Comparison of ENCODE assay signal across 30 cellular contexts in genomic region chr9:105964171-105964570, GRCh38.
"Had no signal": no experiment of that assay in that cellular context is flagged by ENCODE, and none has a peak within 500 bp of the region (broad histone marks: within the 10 kb centered on the region; RNA-seq: fewer than 3 reads in every experiment).

No MANE protein-coding gene starts in this region.

- H3K4me1 Mint-ChIP-seq: activated CD4-positive, alpha-beta memory T cell treated with anti-CD3 and anti-CD28 coated beads, Interleukin-2, amount 10 ng/mL, durations not matched to agents 7 days and 5 days; activated CD8-positive, alpha-beta memory T cell treated with anti-CD3 and anti-CD28 coated beads, Interleukin-2, amount 10 ng/mL, durations not matched to agents 7 days and 5 days; activated naive CD4-positive, alpha-beta T cell treated with anti-CD3 and anti-CD28 coated beads, Interleukin-2, amount 10 ng/mL, durations not matched to agents 7 days and 5 days had no signal

- H3K27me3 ChIP-seq: brain microvascular endothelial cell had no signal

- H3K4me3 Mint-ChIP-seq: activated CD4-positive, alpha-beta memory T cell treated with anti-CD3 and anti-CD28 coated beads, Interleukin-2, amount 10 ng/mL, durations not matched to agents 7 days and 5 days; activated CD8-positive, alpha-beta memory T cell treated with anti-CD3 and anti-CD28 coated beads, Interleukin-2, amount 10 ng/mL, durations not matched to agents 7 days and 5 days; activated naive CD4-positive, alpha-beta T cell treated with anti-CD3 and anti-CD28 coated beads, Interleukin-2, amount 10 ng/mL, durations not matched to agents 7 days and 5 days; activated naive CD8-positive, alpha-beta T cell; activated naive CD8-positive, alpha-beta T cell treated with anti-CD3 and anti-CD28 coated beads, Interleukin-2, amount 50 U/mL, for 24 hours had no signal

- H3K27me3 Mint-ChIP-seq: activated CD4-positive, alpha-beta memory T cell treated with anti-CD3 and anti-CD28 coated beads, Interleukin-2, amount 10 ng/mL, durations not matched to agents 7 days and 5 days; activated CD8-positive, alpha-beta memory T cell treated with anti-CD3 and anti-CD28 coated beads, Interleukin-2, amount 10 ng/mL, durations not matched to agents 7 days and 5 days; activated naive CD4-positive, alpha-beta T cell treated with anti-CD3 and anti-CD28 coated beads, Interleukin-2, amount 10 ng/mL, durations not matched to agents 7 days and 5 days; activated naive CD8-positive, alpha-beta T cell; activated naive CD8-positive, alpha-beta T cell treated with anti-CD3 and anti-CD28 coated beads, Interleukin-2, amount 50 U/mL, for 24 hours had no signal

- ATAC-seq: activated CD8-positive, alpha-beta memory T cell treated with anti-CD3 and anti-CD28 coated beads, Interleukin-2, amount 10 ng/mL, durations not matched to agents 7 days and 5 days; activated naive CD8-positive, alpha-beta T cell treated with anti-CD3 and anti-CD28 coated beads, Interleukin-2, amount 50 U/mL, for 24 hours had no signal

- H3K36me3 Mint-ChIP-seq: activated CD8-positive, alpha-beta memory T cell treated with anti-CD3 and anti-CD28 coated beads, Interleukin-2, amount 10 ng/mL, durations not matched to agents 7 days and 5 days; activated naive CD4-positive, alpha-beta T cell treated with anti-CD3 and anti-CD28 coated beads, Interleukin-2, amount 10 ng/mL, durations not matched to agents 7 days and 5 days; activated naive CD8-positive, alpha-beta T cell had no signal

- H3K27ac ChIP-seq: brain microvascular endothelial cell, PC-9, WERI-Rb-1 had no signal

- H3K36me3 ChIP-seq: brain microvascular endothelial cell, WERI-Rb-1 had no signal

- H3K9me3 Mint-ChIP-seq: activated CD4-positive, alpha-beta memory T cell treated with anti-CD3 and anti-CD28 coated beads, Interleukin-2, amount 10 ng/mL, durations not matched to agents 7 days and 5 days; activated naive CD4-positive, alpha-beta T cell treated with anti-CD3 and anti-CD28 coated beads, Interleukin-2, amount 10 ng/mL, durations not matched to agents 7 days and 5 days; activated naive CD8-positive, alpha-beta T cell treated with anti-CD3 and anti-CD28 coated beads, Interleukin-2, amount 50 U/mL, for 24 hours had no signal

- H3K4me3 ChIP-seq: PC-9 had no signal

- H3K27ac Mint-ChIP-seq: activated CD4-positive, alpha-beta memory T cell treated with anti-CD3 and anti-CD28 coated beads, Interleukin-2, amount 10 ng/mL, durations not matched to agents 7 days and 5 days; activated CD8-positive, alpha-beta memory T cell treated with anti-CD3 and anti-CD28 coated beads, Interleukin-2, amount 10 ng/mL, durations not matched to agents 7 days and 5 days; activated naive CD4-positive, alpha-beta T cell treated with anti-CD3 and anti-CD28 coated beads, Interleukin-2, amount 10 ng/mL, durations not matched to agents 7 days and 5 days; activated naive CD8-positive, alpha-beta T cell; activated naive CD8-positive, alpha-beta T cell treated with anti-CD3 and anti-CD28 coated beads, Interleukin-2, amount 50 U/mL, for 24 hours had no signal

- DNase-seq: activated CD4-positive, alpha-beta memory T cell treated with anti-CD3 and anti-CD28 coated beads, Interleukin-2, amount 10 ng/mL, durations not matched to agents 7 days and 5 days; activated CD4-positive, alpha-beta T cell treated with anti-CD3 and anti-CD28 coated beads for 1 hour; activated CD4-positive, alpha-beta T cell treated with anti-CD3 and anti-CD28 coated beads for 48 hours; activated CD4-positive, CD25-positive, alpha-beta regulatory T cell; activated CD8-positive, alpha-beta memory T cell treated with anti-CD3 and anti-CD28 coated beads for 24 hours; activated CD8-positive, alpha-beta memory T cell treated with anti-CD3 and anti-CD28 coated beads, Interleukin-2, amount 10 ng/mL, durations not matched to agents 7 days and 5 days; activated CD8-positive, alpha-beta memory T cell treated with anti-CD3 and anti-CD28 coated beads, Interleukin-2, amount 50 U/mL, for 48 hours; activated effector memory CD4-positive, alpha-beta T cell treated with Interleukin-2 at 50 U/mL for 16 hours; activated naive CD4-positive, alpha-beta T cell treated with anti-CD3 and anti-CD28 coated beads, Interleukin-2, amount 10 ng/mL, durations not matched to agents 7 days and 5 days; activated naive CD8-positive, alpha-beta T cell treated with anti-CD3 and anti-CD28 coated beads, Interleukin-2, amount 50 U/mL, for 24 hours; activated T-cell treated with anti-CD3 and anti-CD28 coated beads, Interleukin-2, amount 50 U/mL, for 48 hours; aorta; brain microvascular endothelial cell; central memory CD4-positive, alpha-beta T cell; NCI-H1105 treated with DMSO at 0.1 percent for 48 hours; NCI-H1436; NCI-H1694; NCI-H2029; NCI-H345; NCI-H524 treated with DMSO at 0.1 percent for 48 hours; NCI-H748 treated with DMSO at 0.1 percent for 48 hours; NK-92 treated with Interleukin-12 subunit alpha and Interleukin-12 subunit beta, amount 100 ng/mL, for 24 hours; PC-9; Right ventricle myocardium superior; SW 1271; T-helper 1 cell; T-helper 2 cell; T-helper 9 cell; WERI-Rb-1 had no signal
